In genomic region chr12:96846313-96846712, GRCh38 we compare ENCODE assay signal across 20 cellular contexts.
"Had no signal": no experiment of that assay in that cellular context is flagged by ENCODE, and none has a peak within 500 bp of the region (broad histone marks: within the 10 kb centered on the region; RNA-seq: fewer than 3 reads in every experiment).

No MANE protein-coding gene starts in this region.

- H3K9me3 ChIP-seq: adrenal gland, spleen, transverse colon had no signal

- H3K4me1 ChIP-seq: adrenal gland, spleen, transverse colon had no signal

- ATAC-seq: activated CD4-positive, alpha-beta T cell treated with anti-CD3 and anti-CD28 coated beads for 36 hours; activated CD8-positive, alpha-beta T cell treated with anti-CD3 and anti-CD28 coated beads, Interleukin-2, amount 10 ng/mL, durations not matched to agents 7 days and 5 days; left colon; natural killer cell; sciatic nerve; stimulated activated naive B cell treated with anti-CD40 and anti-IgM and Interleukin-4, amounts not matched to agents 10 μg/mL and 1 μg/mL and 100 μg/mL, for 72 hours had no signal

- H3K27me3 Mint-ChIP-seq: dendritic cell treated with granulocyte-macrophage colony-stimulating factor and Interleukin-4, amounts not matched to agents 40 ng/mL and 50 ng/mL, for 4 days had no signal

- H3K36me3 Mint-ChIP-seq: brain; natural killer cell; stimulated activated naive B cell treated with anti-CD40 and anti-IgM and Interleukin-4, amounts not matched to agents 10 μg/mL and 1 μg/mL and 100 μg/mL, for 72 hours had no signal

- H3K27me3 ChIP-seq: adrenal gland, spleen, transverse colon had no signal

- DNase-seq: activated CD4-positive, alpha-beta T cell treated with anti-CD3 and anti-CD28 coated beads for 36 hours; activated CD8-positive, alpha-beta memory T cell treated with anti-CD3 and anti-CD28 coated beads, Interleukin-2, amount 50 U/mL, for 48 hours; activated CD8-positive, alpha-beta T cell treated with anti-CD3 and anti-CD28 coated beads, Interleukin-2, amount 10 ng/mL, durations not matched to agents 7 days and 5 days; activated naive CD4-positive, alpha-beta T cell treated with Interleukin-2 at 50 U/mL for 16 hours; adrenal gland; erythroblast; hippocampal formation; left colon; natural killer cell; spleen; stimulated activated CD4-positive, alpha-beta T cell treated with anti-CD3 and anti-CD28 coated beads, Interleukin-2, amount 100 ng/mL, for 24 hours; stimulated activated naive B cell treated with anti-CD40 and anti-IgM and Interleukin-4, amounts not matched to agents 10 μg/mL and 1 μg/mL and 100 μg/mL, for 72 hours; T-helper 9 cell; transverse colon had no signal

- H3K4me3 Mint-ChIP-seq: activated CD4-positive, alpha-beta T cell treated with anti-CD3 and anti-CD28 coated beads for 36 hours; activated CD8-positive, alpha-beta T cell treated with anti-CD3 and anti-CD28 coated beads, Interleukin-2, amount 10 ng/mL, durations not matched to agents 7 days and 5 days; activated T-helper 1 cell treated with anti-CD3 and anti-CD28 coated beads, Interleukin-12 subunit alpha, Interleukin-12 subunit beta, Interleukin-2, Interleukin-4 antibody, amounts not matched to agents 30 ng/mL and 10 ng/mL and 1 ng/mL, durations not matched to agents 14 hours and 24 hours and 36 hours; central memory CD8-positive, alpha-beta T cell; dendritic cell treated with granulocyte-macrophage colony-stimulating factor and Interleukin-4, amounts not matched to agents 40 ng/mL and 50 ng/mL, for 4 days; natural killer cell; stimulated activated naive B cell treated with anti-CD40 and anti-IgM and Interleukin-4, amounts not matched to agents 10 μg/mL and 1 μg/mL and 100 μg/mL, for 72 hours had no signal

- H3K4me1 Mint-ChIP-seq: activated CD4-positive, alpha-beta T cell treated with anti-CD3 and anti-CD28 coated beads for 36 hours; central memory CD8-positive, alpha-beta T cell; natural killer cell; stimulated activated naive B cell treated with anti-CD40 and anti-IgM and Interleukin-4, amounts not matched to agents 10 μg/mL and 1 μg/mL and 100 μg/mL, for 72 hours had no signal

- H3K36me3 ChIP-seq: adrenal gland, spleen, transverse colon had no signal

- H3K4me3 ChIP-seq: adrenal gland, spleen, transverse colon had no signal

- H3K9me3 Mint-ChIP-seq: activated T-helper 1 cell treated with anti-CD3 and anti-CD28 coated beads, Interleukin-12 subunit alpha, Interleukin-12 subunit beta, Interleukin-2, Interleukin-4 antibody, amounts not matched to agents 30 ng/mL and 10 ng/mL and 1 ng/mL, durations not matched to agents 14 hours and 24 hours and 36 hours; central memory CD8-positive, alpha-beta T cell; dendritic cell treated with granulocyte-macrophage colony-stimulating factor and Interleukin-4, amounts not matched to agents 40 ng/mL and 50 ng/mL, for 4 days had no signal

- H3K27ac ChIP-seq: adrenal gland, transverse colon, VCaP had no signal

- H3K27ac Mint-ChIP-seq: activated CD4-positive, alpha-beta T cell treated with anti-CD3 and anti-CD28 coated beads for 36 hours; activated CD8-positive, alpha-beta T cell treated with anti-CD3 and anti-CD28 coated beads, Interleukin-2, amount 10 ng/mL, durations not matched to agents 7 days and 5 days; activated T-helper 1 cell treated with anti-CD3 and anti-CD28 coated beads, Interleukin-12 subunit alpha, Interleukin-12 subunit beta, Interleukin-2, Interleukin-4 antibody, amounts not matched to agents 30 ng/mL and 10 ng/mL and 1 ng/mL, durations not matched to agents 14 hours and 24 hours and 36 hours; dendritic cell treated with granulocyte-macrophage colony-stimulating factor and Interleukin-4, amounts not matched to agents 40 ng/mL and 50 ng/mL, for 4 days; natural killer cell; stimulated activated naive B cell treated with anti-CD40 and anti-IgM and Interleukin-4, amounts not matched to agents 10 μg/mL and 1 μg/mL and 100 μg/mL, for 72 hours had no signal
